5 cellular contexts compared by ENCODE assay signal in the genomic region with DNA sequence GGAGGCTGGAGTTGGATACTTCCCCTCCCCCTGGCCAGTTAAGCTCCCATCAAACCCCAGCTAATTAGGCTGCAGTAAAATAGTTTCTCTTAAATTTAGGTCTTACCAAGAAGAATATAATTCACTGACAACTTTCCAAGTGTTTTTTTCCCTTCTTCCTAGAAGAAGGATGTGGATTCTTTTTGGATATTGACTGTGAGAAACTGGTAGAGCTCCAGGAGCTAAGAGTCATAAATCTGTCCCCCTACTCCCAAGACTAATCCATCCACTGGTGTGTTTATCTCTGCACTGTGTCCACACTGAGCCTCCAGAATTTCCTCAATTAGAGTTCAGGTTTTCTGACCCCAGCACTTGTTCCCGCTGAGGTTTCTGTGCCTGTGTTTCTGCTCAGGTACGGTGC.
DNase-seq lines count a peak whose midpoint lies in the region.

No MANE protein-coding gene starts in this region.

- DNase-seq in EH (ENCODE audit: low read depth) (peak; percentile 51), GM04504 (ENCODE audit: low read depth) (peak; percentile 52), NCI-H748 (lab: John Stamatoyannopoulos, UW; ENCODE audit: unreplicated experiment) (peak; percentile 29), cerebellar cortex (ENCODE audit: low spot score) (peak; percentile 83), left kidney (ENCODE audit: low read depth, low spot score) (peak; percentile 21)

Comparison
In these comparisons a context has a peak if more than half of its experiments do, and no peak if none do; other contexts are left out.
1. Peak in every context shown above with its lines: DNase-seq.
2. DNase-seq: peak in every context shown above with its lines; median percentile 83 in cerebellar cortex; 52 in GM04504; 51 in EH; 29 in NCI-H748; 21 in left kidney.